In the genomic region with DNA sequence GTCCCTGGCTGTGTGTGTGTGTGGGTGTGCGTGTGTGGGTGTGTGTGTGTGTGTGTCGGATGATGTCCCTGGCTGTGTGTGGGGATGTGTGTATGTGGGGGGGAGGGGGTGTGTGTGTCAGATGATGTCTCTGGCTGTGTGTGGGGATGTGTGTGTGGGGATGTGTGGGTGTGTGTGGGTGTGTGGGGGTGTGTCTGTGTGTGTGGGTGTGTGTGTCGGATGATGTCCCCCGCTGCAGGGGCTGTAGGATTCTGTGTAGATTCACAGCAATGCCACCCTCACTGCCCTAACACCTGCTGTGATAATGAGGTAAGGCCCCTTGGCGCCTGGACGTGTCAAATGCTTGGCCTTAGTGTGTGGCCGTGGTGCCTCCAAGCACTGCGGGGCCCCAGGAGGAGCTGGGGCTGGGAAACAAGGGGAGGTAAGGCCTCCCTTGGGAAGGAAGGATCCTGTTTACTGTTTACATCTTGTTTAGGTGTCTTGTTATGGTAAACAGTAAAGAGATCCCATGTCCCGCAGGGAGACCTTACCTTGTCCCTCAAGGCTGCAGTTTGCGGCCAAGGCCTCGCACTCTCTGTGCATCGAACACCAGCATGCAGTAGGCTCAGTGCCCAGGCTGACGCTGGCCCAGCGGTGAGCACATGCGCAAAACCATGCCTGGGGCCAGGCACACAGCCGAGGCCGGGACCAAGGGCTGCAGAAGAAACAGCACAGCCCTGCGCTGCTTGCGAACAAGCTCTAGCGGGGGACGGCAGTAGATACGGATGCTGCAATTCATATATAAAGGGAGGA, we compare ENCODE assay signal across 15 cellular contexts. TPM values are rescaled to one million over a fixed set of nuclear protein-coding genes. Genes with fewer than 3 reads are reported as not detected.
DNase-seq lines count a peak whose midpoint lies in the region; ATAC-seq, FAIRE-seq and TF ChIP-seq lines count a peak whose summit lies in the region.
"Had no signal": no experiment of that assay in that cellular context is flagged by ENCODE, and none has a peak within 500 bp of the region (broad histone marks: within the 10 kb centered on the region; RNA-seq: fewer than 3 reads in every experiment).

No MANE protein-coding gene starts in this region.

- no peak overlapping the region for H3K27ac ChIP-seq in HepG2 (ENCODE audit: extremely low read length, insufficient read depth, low read length)
- no peak overlapping the region for H3K27ac ChIP-seq in right lobe of liver
- no peak overlapping the region for H3K27ac ChIP-seq in RWPE2 (ENCODE audit: poor library complexity, severe bottlenecking)
- H3K27ac ChIP-seq in upper lobe of left lung = no peak overlapping the region
- no peak overlapping the region for H3K27ac ChIP-seq in esophagus squamous epithelium

- H3K36me3 ChIP-seq in HepG2 (replicated peaks in 1 of 2; ENCODE audit: control insufficient read depth in 1 of 2, insufficient read depth in 2 of 2, low read length in 2 of 2) (no peaks in the 10 kb centered on the region), right lobe of liver (no peaks in the 10 kb centered on the region), RWPE2 (ENCODE audit: low read depth) (no peaks in the 10 kb centered on the region), upper lobe of left lung (no peaks in the 10 kb centered on the region), esophagus squamous epithelium (no peaks in the 10 kb centered on the region), MG63 (peaks cover 23% of the 10 kb centered on the region)

- no peak for TF ChIP-seq RAD21 in HepG2 (CRISPR knock-in tag; IDR thresholded peaks at IDR 0.05)

- FAIRE-seq in HepG2 (lab: Jason Lieb, UNC) = no peak

- TF ChIP-seq POLR2A in HepG2 (IDR thresholded peaks at IDR 0.05; ENCODE audit: insufficient read depth in 1 of 2, low read depth in 2 of 2, low read length in 2 of 2) (no peak), right lobe of liver (IDR thresholded peaks at IDR 0.05) (no peak), upper lobe of left lung (IDR thresholded peaks at IDR 0.05) (no peak), esophagus squamous epithelium (IDR thresholded peaks at IDR 0.05) (no peak)

- H3K9me3 ChIP-seq in HepG2 (ENCODE audit: low read length) (no peaks in the 10 kb centered on the region), right lobe of liver (no peaks in the 10 kb centered on the region), RWPE2 (ENCODE audit: severe bottlenecking) (no peaks in the 10 kb centered on the region), upper lobe of left lung (no peaks in the 10 kb centered on the region), esophagus squamous epithelium (peaks cover 0 to 7% (median 0%) of the 10 kb centered on the region in 3 donors), MG63 (no peaks in the 10 kb centered on the region)

- H3K27me3 ChIP-seq in HepG2 (ENCODE audit: control insufficient read depth in 1 of 2, insufficient read depth in 2 of 2, low read length in 2 of 2) (no peaks in the 10 kb centered on the region; a peak in 1 of 5 replicates), right lobe of liver (no peaks in the 10 kb centered on the region), RWPE2 (ENCODE audit: insufficient read depth, poor library complexity, severe bottlenecking) (no peaks in the 10 kb centered on the region), upper lobe of left lung (no peaks in the 10 kb centered on the region), esophagus squamous epithelium (peaks cover 0 to 49% (median 0%) of the 10 kb centered on the region in 4 donors), MG63 (no peaks in the 10 kb centered on the region)

- intact Hi-C loops in HepG2 (cut with micrococcal nuclease; ENCODE audit: unreplicated experiment) (no loop called here), right lobe of liver (cut with DNase I) (no loop called here), esophagus squamous epithelium (cut with DNase I) (no loop called here)

- WGBS in HepG2 (ENCODE audit: low lambda C conversion rate) = 87% methylated on average over 21 of the region's 22 CpGs
- 50% methylated on average over 11 of the region's 22 CpGs for WGBS in right lobe of liver (ENCODE audit: insufficient coverage, low coverage, low lambda C conversion rate, missing lambda C conversion rate)
- WGBS in upper lobe of left lung, 2 donors = 67 to 83% methylated on average over 21 to 22 of the region's 22 CpGs
- 72 to 73% methylated on average over 5 to 17 of the region's 22 CpGs for WGBS in esophagus squamous epithelium, 2 donors

- TF ChIP-seq EP300 in HepG2 (IDR thresholded peaks at IDR 0.05; ENCODE audit: low read depth in 2 of 2, low read length in 2 of 2) (no peak), HepG2 (CRISPR knock-in tag; IDR thresholded peaks at IDR 0.05; ENCODE audit: borderline replicate concordance) (no peak), upper lobe of left lung (IDR thresholded peaks at IDR 0.05) (no peak)

- no TSS peak for BruUV-seq in HepG2 (replicated peaks; lab: Mats Ljungman, UMichigan)

- H3K79me2 ChIP-seq in HepG2 (ENCODE audit: insufficient read depth, low read length) = no peaks in the 10 kb centered on the region

- no peak overlapping the region for H3K9ac ChIP-seq in HepG2 (ENCODE audit: insufficient read depth, low read depth, low read length)

- CTCF ChIA-PET in HepG2 (lab: Yijun Ruan, JAX; ENCODE audit: low intra/inter-chr PET ratio, low total read pairs) = no interaction called here

- in situ Hi-C loops in HepG2 (cut with HindIII; ENCODE audit: extremely low pct_ligation_motif_present, low pct_unique_long_range_greater_than_20kb) = no loop called here

- DNase-seq in HepG2 (ENCODE audit: low spot score) (no peak), right lobe of liver (no peak), RWPE2 (ENCODE audit: low spot score) (no peak), fibroblast of the aortic adventitia (ENCODE audit: low read depth) (peak; percentile 59), upper lobe of left lung (peak; percentile 19 to 65), esophagus squamous epithelium (lab: John Stamatoyannopoulos, UW) (no peak), MG63 (no peak)
- DNase-seq: aorta; immature natural killer cell; NCI-H1092; NCI-H345; stimulated activated CD4-positive, alpha-beta T cell treated with anti-CD3 and anti-CD28 coated beads, Interleukin-4, amount 100 ng/mL, for 4 hours; T1000 had no signal

- H3K4me2 ChIP-seq in HepG2 (ENCODE audit: low read depth, low read length) = no peak overlapping the region

- H4K20me1 ChIP-seq in HepG2 (ENCODE audit: insufficient read depth, low read length) = no peaks in the 10 kb centered on the region

- TF ChIP-seq CTCF in HepG2 (CRISPR knock-in tag; IDR thresholded peaks at IDR 0.05) (no peak), right lobe of liver (IDR thresholded peaks at IDR 0.05) (no peak), RWPE2 (IDR thresholded peaks at IDR 0.05; ENCODE audit: poor library complexity, severe bottlenecking) (no peak), fibroblast of the aortic adventitia (IDR thresholded peaks at IDR 0.05; ENCODE audit: insufficient read depth, low read length) (no peak), upper lobe of left lung (IDR thresholded peaks at IDR 0.05) (no peak), esophagus squamous epithelium (IDR thresholded peaks at IDR 0.05) (no peak)

- no peak overlapping the region for H2AFZ ChIP-seq in HepG2 (ENCODE audit: low read length)

- POLR2A ChIA-PET in HepG2 (lab: Yijun Ruan, JAX) = no interaction called here

- no peak for ATAC-seq in HepG2
- no peak for ATAC-seq in right lobe of liver
- ATAC-seq in RWPE2 (ENCODE audit: low read depth) = peak; percentile 28
- ATAC-seq in upper lobe of left lung (ENCODE audit: low FRiP score in 2 of 2) = no peak
- no peak for ATAC-seq in HG03565 (IDR thresholded peaks at IDR 0.05; ENCODE audit: unreplicated experiment)
- ATAC-seq: HCT116 had no signal

- no peaks in the 10 kb centered on the region for H3K4me1 ChIP-seq in HepG2 (ENCODE audit: insufficient read depth, low read length)
- no peaks in the 10 kb centered on the region for H3K4me1 ChIP-seq in right lobe of liver
- H3K4me1 ChIP-seq in RWPE2 (ENCODE audit: insufficient read depth, poor library complexity, severe bottlenecking) = no peaks in the 10 kb centered on the region
- peaks cover 3 to 10% (median 5%) of the 10 kb centered on the region in 4 donors for H3K4me1 ChIP-seq in upper lobe of left lung
- H3K4me1 ChIP-seq in esophagus squamous epithelium = peaks cover 0 to 16% (median 6%) of the 10 kb centered on the region in 3 donors

- H3K4me3 ChIP-seq in HepG2 (replicated peaks in 1 of 3; ENCODE audit: insufficient read depth in 1 of 3, low read depth in 2 of 3, low read length in 3 of 3) = no peak overlapping the region
- H3K4me3 ChIP-seq in right lobe of liver = no peak overlapping the region
- H3K4me3 ChIP-seq in RWPE2 (ENCODE audit: severe bottlenecking) = no peak overlapping the region
- no peak overlapping the region for H3K4me3 ChIP-seq in fibroblast of the aortic adventitia (ENCODE audit: low read depth, low read length)
- no peak overlapping the region for H3K4me3 ChIP-seq in upper lobe of left lung
- H3K4me3 ChIP-seq in esophagus squamous epithelium = no peak overlapping the region
- H3K4me3 ChIP-seq in MG63 = no peak overlapping the region

RNA-seq across cellular contexts. Expression of a gene that starts 24.1 kb away (rescaled TPM):
- 0.13 and 0.35 TPM in 2 replicates for total RNA-seq in HepG2 (2016; rRNA removed; fragmentation: Illumina TruSeq; extraction: Trizol)
- total RNA-seq in HepG2 (2016; cell fraction: cytosol; rRNA removed; fragmentation: Illumina TruSeq; extraction: Trizol; ENCODE audit: low read depth) = 0.30 and 0.44 TPM in 2 replicates
- total RNA-seq in HepG2 (2016; cell fraction: insoluble cytoplasmic fraction; rRNA removed; fragmentation: Illumina TruSeq; extraction: Trizol) = 0.17 and 0.19 TPM in 2 replicates
- 0.14 and 0.22 TPM in 2 replicates for total RNA-seq in HepG2 (2016; cell fraction: membrane; rRNA removed; fragmentation: Illumina TruSeq; extraction: Trizol)
- 0.19 and 0.41 TPM in 2 replicates for total RNA-seq in HepG2 (2016; cell fraction: nucleus; rRNA removed; fragmentation: Illumina TruSeq; extraction: Trizol)
- polyA plus RNA-seq in HepG2 (2011; rRNA removed) = 0.18 and 0.28 TPM in 2 replicates
- 0.17 and 0.20 TPM in 2 replicates for polyA plus RNA-seq in HepG2 (2011; cell fraction: cytosol; rRNA removed)
- polyA plus RNA-seq in HepG2 (2011; cell fraction: nucleus; rRNA removed) = 1.5 and 2.1 TPM in 2 replicates
- 0.23 and 0.61 TPM in 2 replicates for polyA plus RNA-seq in HepG2 (2012)
- 0.16 TPM in 1 of 2 replicates, not detected in the other for polyA plus RNA-seq in HepG2 (2016; cell fraction: cytosol; fragmentation: Illumina TruSeq; extraction: Trizol; ENCODE audit: low read depth)
- 0.15 and 0.39 TPM in 2 replicates for polyA plus RNA-seq in HepG2 (2016; cell fraction: insoluble cytoplasmic fraction; fragmentation: Illumina TruSeq; extraction: Trizol; ENCODE audit: low read depth)
- 0.09 and 0.48 TPM in 2 replicates for polyA plus RNA-seq in HepG2 (2016; cell fraction: membrane; fragmentation: Illumina TruSeq; extraction: Trizol; ENCODE audit: low read depth)
- 0.63 and 0.89 TPM in 2 replicates for polyA plus RNA-seq in HepG2 (2016; cell fraction: nucleus; fragmentation: Illumina TruSeq; extraction: Trizol; ENCODE audit: insufficient read depth, low read depth)
- 0.30 and 8.5 TPM in 2 replicates for polyA minus RNA-seq in HepG2 (2011; rRNA and poly(A)+ RNA removed; ENCODE audit: low replicate concordance)
- 0.40 TPM in 1 of 2 replicates, not detected in the other for polyA minus RNA-seq in HepG2 (2011; cell fraction: cytosol; rRNA and poly(A)+ RNA removed)
- polyA minus RNA-seq in HepG2 (2011; cell fraction: nucleus; rRNA and poly(A)+ RNA removed) = 0.39 and 1.1 TPM in 2 replicates
- total RNA-seq in right lobe of liver = under 1 TPM; 0.06 to 0.81 (median 0.43) TPM
- 8.8 and 31.9 TPM in 2 replicates for total RNA-seq in fibroblast of the aortic adventitia (ENCODE audit: low replicate concordance)
- total RNA-seq in upper lobe of left lung = 1 to 10 TPM; 1.3 to 8.6 (median 4.4) TPM
- 1 to 10 TPM in 3 of 4 donors, under 1 TPM in 1; 0.66 to 1.5 (median 1.1) TPM for total RNA-seq in esophagus squamous epithelium
- total RNA-seq in MG63 (2014; rRNA removed; shearing (Covaris generic); ENCODE audit: low replicate concordance) = 20.6 and 24.5 TPM in 2 replicates

Comparison
In these comparisons a context has a peak if more than half of its experiments do, and no peak if none do; other contexts are left out.
1. DNase-seq: peak in fibroblast of the aortic adventitia (single experiment) and upper lobe of left lung (2 of 2); none in HepG2 (single experiment), right lobe of liver (0 of 3), RWPE2 (single experiment), esophagus squamous epithelium (single experiment) and MG63 (single experiment).